Comparison of ENCODE assay signal across 9 cellular contexts in the genomic region with DNA sequence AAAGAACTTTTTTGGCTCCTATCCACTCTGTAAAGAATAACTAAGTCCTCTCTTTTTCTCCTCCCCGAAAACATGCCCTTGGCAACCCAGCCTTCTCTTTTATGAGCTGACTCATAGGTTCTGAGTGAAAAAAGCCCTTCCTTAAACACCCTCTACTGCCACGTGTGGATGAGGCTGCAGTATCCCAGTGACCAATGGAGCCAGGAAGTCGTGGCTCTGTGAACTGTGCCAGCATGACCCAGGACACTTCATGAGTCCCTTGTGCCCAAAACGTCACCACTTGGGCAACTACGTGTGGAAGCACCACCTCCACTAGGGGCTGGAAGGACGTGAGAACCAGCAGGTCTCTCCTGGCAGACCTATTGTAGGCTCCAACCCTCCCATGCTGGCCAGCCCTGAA.
A peak's percentile ranks its signal among the peaks of the same experiment; 100 is the strongest.
DNase-seq lines count a peak whose midpoint lies in the region; ATAC-seq and TF ChIP-seq lines count a peak whose summit lies in the region.
"Had no signal": no experiment of that assay in that cellular context is flagged by ENCODE, and none has a peak within 500 bp of the region (broad histone marks: within the 10 kb centered on the region; RNA-seq: fewer than 3 reads in every experiment).

No MANE protein-coding gene starts in this region.

- peaks cover 3 to 31% (median 19%) of the 10 kb centered on the region in 4 donors for H3K4me1 ChIP-seq in esophagus muscularis mucosa

- H3K27ac ChIP-seq in AG04450 (ENCODE audit: low read depth, low read length) (peak overlapping the region; percentile 93), esophagus muscularis mucosa (replicated peaks in 1 of 4) (peak overlapping the region; percentile 53 to 70 (median 56))

- TF ChIP-seq EP300 in esophagus muscularis mucosa (IDR thresholded peaks at IDR 0.05): no peak

- H3K9me3 ChIP-seq in AG04450 (ENCODE audit: control insufficient read depth, insufficient read depth, low read length): no peaks in the 10 kb centered on the region
- H3K9me3 ChIP-seq in esophagus muscularis mucosa: no peaks in the 10 kb centered on the region

- POLR2A ChIA-PET in AG04450 (lab: Yijun Ruan, JAX): interaction anchor here (1.4 kb wide), 1 partner anchor 975 kb away, joined by 3 read pairs; no protein-coding TSS in a partner anchor

- TF ChIP-seq POLR2A in NB4 (IDR thresholded peaks at IDR 0.05; ENCODE audit: extremely low read depth, insufficient read length) (no peak), esophagus muscularis mucosa (IDR thresholded peaks at IDR 0.05; ENCODE audit: low read depth) (no peak)

- H3K9me3 Mint-ChIP-seq in nephron progenitor cell: no peaks in the 10 kb centered on the region
- peaks cover 0 to 1% of the 10 kb centered on the region in 2 donors for H3K9me3 Mint-ChIP-seq in stimulated activated naive B cell treated with anti-CD40 and anti-IgM and Interleukin-4, amounts not matched to agents 10 μg/mL and 1 μg/mL and 100 μg/mL, for 72 hours
- H3K9me3 Mint-ChIP-seq: activated naive CD4-positive, alpha-beta T cell treated with anti-CD3 and anti-CD28 coated beads for 36 hours had no signal

- no peaks in the 10 kb centered on the region for H3K36me3 Mint-ChIP-seq in nephron progenitor cell (ENCODE audit: low read depth)
- peaks cover 0 to 1% of the 10 kb centered on the region in 2 donors for H3K36me3 Mint-ChIP-seq in stimulated activated naive B cell treated with anti-CD40 and anti-IgM and Interleukin-4, amounts not matched to agents 10 μg/mL and 1 μg/mL and 100 μg/mL, for 72 hours

- peak overlapping the region; percentile 41 for H3K27ac Mint-ChIP-seq in nephron progenitor cell
- no peak overlapping the region for H3K27ac Mint-ChIP-seq in stimulated activated naive B cell treated with anti-CD40 and anti-IgM and Interleukin-4, amounts not matched to agents 10 μg/mL and 1 μg/mL and 100 μg/mL, for 72 hours
- H3K27ac Mint-ChIP-seq: activated naive CD4-positive, alpha-beta T cell treated with anti-CD3 and anti-CD28 coated beads for 36 hours had no signal

- CTCF ChIA-PET in AG04450 (lab: Charles Lee): interaction anchor here (1.1 to 5.0 kb wide), 7 partner anchors 13 to 605 kb away, joined by 3 to 41 read pairs (median 4); no protein-coding TSS in a partner anchor

- WGBS in esophagus muscularis mucosa: 19% methylated on average over 6 of the region's 6 CpGs

- intact Hi-C loops in esophagus muscularis mucosa (cut with DNase I): loop anchor here (2.0 kb wide), 1 partner anchor 60 kb away; no protein-coding TSS in a partner anchor

- peaks cover 68% of the 10 kb centered on the region for H3K4me1 Mint-ChIP-seq in nephron progenitor cell
- H3K4me1 Mint-ChIP-seq in stimulated activated naive B cell treated with anti-CD40 and anti-IgM and Interleukin-4, amounts not matched to agents 10 μg/mL and 1 μg/mL and 100 μg/mL, for 72 hours: no peaks in the 10 kb centered on the region

- TF ChIP-seq CTCF in AG04450 (IDR thresholded peaks at IDR 0.05; ENCODE audit: low read depth, low read length): peak; percentile 22; the same call in 1 of the 2 replicates
- no peak for TF ChIP-seq CTCF in NB4 (IDR thresholded peaks at IDR 0.05; ENCODE audit: low read depth, low read length)
- peak in 1 of 3 experiments; percentile 12 for TF ChIP-seq CTCF in esophagus muscularis mucosa (IDR thresholded peaks at IDR 0.05)
- TF ChIP-seq CTCF in nephron progenitor cell (IDR thresholded peaks at IDR 0.05): no peak

- no peak overlapping the region for H3K4me3 Mint-ChIP-seq in nephron progenitor cell
- H3K4me3 Mint-ChIP-seq in stimulated activated naive B cell treated with anti-CD40 and anti-IgM and Interleukin-4, amounts not matched to agents 10 μg/mL and 1 μg/mL and 100 μg/mL, for 72 hours: no peak overlapping the region
- H3K4me3 Mint-ChIP-seq: activated naive CD4-positive, alpha-beta T cell treated with anti-CD3 and anti-CD28 coated beads for 36 hours had no signal

- H3K4me3 ChIP-seq in AG04450 (ENCODE audit: low read depth, low read length) (no peak overlapping the region), NB4 (ENCODE audit: low read depth, low read length) (no peak overlapping the region), esophagus muscularis mucosa (no peak overlapping the region)

- ATAC-seq in stimulated activated naive B cell treated with anti-CD40 and anti-IgM and Interleukin-4, amounts not matched to agents 10 μg/mL and 1 μg/mL and 100 μg/mL, for 72 hours (replicated peaks): no peak
- ATAC-seq in HG03196 (IDR thresholded peaks at IDR 0.05; ENCODE audit: unreplicated experiment): no peak

- peaks cover 5% of the 10 kb centered on the region for H3K27me3 ChIP-seq in AG04450 (ENCODE audit: control insufficient read depth, insufficient read depth, low read length)
- H3K27me3 ChIP-seq in esophagus muscularis mucosa: no peaks in the 10 kb centered on the region

- peaks cover 18% of the 10 kb centered on the region for H3K27me3 Mint-ChIP-seq in nephron progenitor cell (ENCODE audit: low read depth, poor library complexity)
- H3K27me3 Mint-ChIP-seq in stimulated activated naive B cell treated with anti-CD40 and anti-IgM and Interleukin-4, amounts not matched to agents 10 μg/mL and 1 μg/mL and 100 μg/mL, for 72 hours: peaks cover 15 to 60% of the 10 kb centered on the region in 2 donors

- no peaks in the 10 kb centered on the region for H3K36me3 ChIP-seq in esophagus muscularis mucosa

- DNase-seq in AG04450 (ENCODE audit: low read depth, low spot score) (peak; percentile 55), NB4 (ENCODE audit: low read depth) (peak; percentile 50), esophagus muscularis mucosa (ENCODE audit: extremely low spot score) (no peak), nephron progenitor cell (no peak), NCI-H446 treated with DMSO at 0.1 percent for 48 hours (lab: John Stamatoyannopoulos, UW) (no peak), NCI-H2081 treated with DMSO at 0.1 percent for 48 hours (lab: John Stamatoyannopoulos, UW) (no peak)
- DNase-seq in stimulated activated naive B cell treated with anti-CD40 and anti-IgM and Interleukin-4, amounts not matched to agents 10 μg/mL and 1 μg/mL and 100 μg/mL, for 72 hours: no peak
- DNase-seq: activated naive CD4-positive, alpha-beta T cell treated with anti-CD3 and anti-CD28 coated beads for 36 hours had no signal

Comparison
In these comparisons a context has a peak if more than half of its experiments do, and no peak if none do; other contexts are left out.
1. DNase-seq: peak in AG04450 (single experiment) and NB4 (single experiment); none in esophagus muscularis mucosa (single experiment), nephron progenitor cell (single experiment), NCI-H446 treated with DMSO at 0.1 percent for 48 hours (single experiment), stimulated activated naive B cell treated with anti-CD40 and anti-IgM and Interleukin-4, amounts not matched to agents 10 μg/mL and 1 μg/mL and 100 μg/mL, for 72 hours (single experiment) and NCI-H2081 treated with DMSO at 0.1 percent for 48 hours (single experiment).